Comparison of ENCODE assay signal across 1 cellular context in genomic region chr14:59313063-59314018, GRCh38.
A peak's percentile ranks its signal among the peaks of the same experiment; 100 is the strongest.
TF ChIP-seq lines count a peak whose summit lies in the region.

No MANE protein-coding gene starts in this region.

TF ChIP-seq in GM12878, 131 proteins besides CTCF, POLR2A, EP300 and RAD21 (continued from another document):
- TF ChIP-seq ZNF687 (IDR thresholded peaks at IDR 0.05) (0 out of 2 replicates have a peak, but pooled peaks have one; percentile 19), CUX1 (IDR thresholded peaks at IDR 0.05; ENCODE audit: insufficient replicate concordance, low read depth, low read length) (no peak), RFX5 (IDR thresholded peaks at IDR 0.05; ENCODE audit: low read depth, low read length) (no peak), TAF1 (IDR thresholded peaks at IDR 0.05; ENCODE audit: borderline replicate concordance, low read depth, low read length) (no peak), MAX (IDR thresholded peaks at IDR 0.05; ENCODE audit: low read depth, low read length) (no peak), ZNF274 (IDR thresholded peaks at IDR 0.05; ENCODE audit: insufficient read depth, insufficient read length) (no peak), NR2F1 (conservative IDR thresholded peaks at IDR 0.05) (no peak), CBX5 (IDR thresholded peaks at IDR 0.05; ENCODE audit: low read depth) (no peak), RELB (IDR thresholded peaks at IDR 0.05; ENCODE audit: low read depth) (no peak), SPI1 (IDR thresholded peaks at IDR 0.05; ENCODE audit: borderline replicate concordance, insufficient read depth, low read depth, low read length) (no peak), ZNF207 (IDR thresholded peaks at IDR 0.05; ENCODE audit: borderline replicate concordance) (no peak), PAX5 (IDR thresholded peaks at IDR 0.05; ENCODE audit: borderline replicate concordance, low read depth, low read length) (no peak)
- TF ChIP-seq, protein P1, sequence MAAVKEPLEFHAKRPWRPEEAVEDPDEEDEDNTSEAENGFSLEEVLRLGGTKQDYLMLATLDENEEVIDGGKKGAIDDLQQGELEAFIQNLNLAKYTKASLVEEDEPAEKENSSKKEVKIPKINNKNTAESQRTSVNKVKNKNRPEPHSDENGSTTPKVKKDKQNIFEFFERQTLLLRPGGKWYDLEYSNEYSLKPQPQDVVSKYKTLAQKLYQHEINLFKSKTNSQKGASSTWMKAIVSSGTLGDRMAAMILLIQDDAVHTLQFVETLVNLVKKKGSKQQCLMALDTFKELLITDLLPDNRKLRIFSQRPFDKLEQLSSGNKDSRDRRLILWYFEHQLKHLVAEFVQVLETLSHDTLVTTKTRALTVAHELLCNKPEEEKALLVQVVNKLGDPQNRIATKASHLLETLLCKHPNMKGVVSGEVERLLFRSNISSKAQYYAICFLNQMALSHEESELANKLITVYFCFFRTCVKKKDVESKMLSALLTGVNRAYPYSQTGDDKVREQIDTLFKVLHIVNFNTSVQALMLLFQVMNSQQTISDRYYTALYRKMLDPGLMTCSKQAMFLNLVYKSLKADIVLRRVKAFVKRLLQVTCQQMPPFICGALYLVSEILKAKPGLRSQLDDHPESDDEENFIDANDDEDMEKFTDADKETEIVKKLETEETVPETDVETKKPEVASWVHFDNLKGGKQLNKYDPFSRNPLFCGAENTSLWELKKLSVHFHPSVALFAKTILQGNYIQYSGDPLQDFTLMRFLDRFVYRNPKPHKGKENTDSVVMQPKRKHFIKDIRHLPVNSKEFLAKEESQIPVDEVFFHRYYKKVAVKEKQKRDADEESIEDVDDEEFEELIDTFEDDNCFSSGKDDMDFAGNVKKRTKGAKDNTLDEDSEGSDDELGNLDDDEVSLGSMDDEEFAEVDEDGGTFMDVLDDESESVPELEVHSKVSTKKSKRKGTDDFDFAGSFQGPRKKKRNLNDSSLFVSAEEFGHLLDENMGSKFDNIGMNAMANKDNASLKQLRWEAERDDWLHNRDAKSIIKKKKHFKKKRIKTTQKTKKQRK (IDR thresholded peaks at IDR 0.05; ENCODE audit: low read depth, low read length), result no peak
